Comparison of ENCODE assay signal across 6 cellular contexts in genomic region chr11:124591430-124591829, GRCh38. TPM values are rescaled to one million over a fixed set of nuclear protein-coding genes. Genes with fewer than 3 reads are reported as not detected.
"Had no signal": no experiment of that assay in that cellular context is flagged by ENCODE, and none has a peak within 500 bp of the region (broad histone marks: within the 10 kb centered on the region; RNA-seq: fewer than 3 reads in every experiment).

No MANE protein-coding gene starts in this region.

- H3K9me3 Mint-ChIP-seq: GM23338, H9 had no signal

- H3K4me3 ChIP-seq: GM23338 had no signal

- H3K4me1 Mint-ChIP-seq: GM23338, H9 had no signal

- H3K27ac Mint-ChIP-seq: GM23338, H9 had no signal

- H3K4me3 Mint-ChIP-seq: GM23338, H9 had no signal

- DNase-seq: H9, HCEC 1CT, IMR-90 had no signal

- ATAC-seq: GM23338 had no signal

RNA-seq across cellular contexts. Expression of gene PANX3, which starts 19.8 kb away (rescaled TPM):
- total RNA-seq: GM23338, H1, H9, HT-29, IMR-90 had no signal

RNA-seq across cellular contexts. Expression of gene OR8A1, which starts 21.6 kb away (rescaled TPM):
- total RNA-seq: GM23338, H1, H9, HT-29, IMR-90 had no signal

RNA-seq across cellular contexts. Expression of gene OR8B12, which starts 48.0 kb away (rescaled TPM):
- total RNA-seq: GM23338, H1, H9, HT-29, IMR-90 had no signal
